8 cellular contexts compared by ENCODE assay signal in the genomic region with DNA sequence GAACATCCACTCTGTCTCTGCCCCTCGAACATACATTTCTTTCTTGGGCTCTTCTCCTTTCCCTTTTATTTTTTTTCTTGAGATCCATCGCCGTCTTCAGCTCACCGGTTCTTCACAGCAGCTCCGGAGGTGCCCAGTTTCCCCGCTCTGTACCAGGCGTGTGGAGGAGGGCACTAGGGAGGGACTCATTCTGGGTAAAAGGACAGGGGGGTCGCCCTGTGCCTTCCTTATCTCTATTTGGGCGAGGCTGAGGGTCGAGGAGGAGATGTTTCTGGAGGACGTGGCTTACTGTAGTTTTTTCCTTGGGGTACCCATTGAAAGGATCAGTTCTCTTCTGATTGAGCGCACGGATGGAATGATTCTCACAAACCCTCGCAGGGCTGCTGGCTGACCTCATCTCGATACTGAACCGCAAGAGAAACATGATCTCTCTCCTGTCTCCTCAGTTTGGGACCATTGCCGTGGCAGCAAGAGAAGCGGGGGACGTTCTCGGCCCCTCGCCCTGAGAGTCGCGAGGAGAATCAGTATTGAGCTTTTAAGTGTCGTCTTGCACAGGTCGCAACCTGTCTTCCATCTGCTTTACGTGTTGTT. TPM values are rescaled to one million over a fixed set of nuclear protein-coding genes. Genes with fewer than 3 reads are reported as not detected.
DNase-seq lines count a peak whose midpoint lies in the region; ATAC-seq, FAIRE-seq and TF ChIP-seq lines count a peak whose summit lies in the region.

No MANE protein-coding gene starts in this region.

- intact Hi-C loops in PC-3 (cut with micrococcal nuclease) = no loop called here

- no peak overlapping the region for H3K23ac ChIP-seq in H9 (ENCODE audit: insufficient read length, low read depth, low read length)

- H2AFZ ChIP-seq in H9 (ENCODE audit: low read length) = no peak overlapping the region
- peak overlapping the region; percentile 75 for H2AFZ ChIP-seq in PC-3 (ENCODE audit: low read length)

- H4K5ac ChIP-seq in H9 (ENCODE audit: insufficient read length, low read depth, low read length) = peak overlapping the region; percentile 36

- H3K27ac ChIP-seq in H9 (ENCODE audit: insufficient read length, low read depth, low read length) (peak overlapping the region; percentile 10), PC-3 (ENCODE audit: low read length) (peak overlapping the region; percentile 21; the same call in 1 of the 2 replicates)

- no peaks in the 10 kb centered on the region; a peak in 1 of 5 replicates for H3K9me3 Mint-ChIP-seq in H9
- H3K9me3 Mint-ChIP-seq in stimulated activated naive CD8-positive, alpha-beta T cell treated with anti-CD3 and anti-CD28 coated beads, Interleukin-15, Interleukin-2, amounts not matched to agents 100 ng/mL and 50 ng/mL, for 24 hours = no peaks in the 10 kb centered on the region

- TSS peak; percentile 74 for BruUV-seq in PC-3 (replicated peaks; lab: Mats Ljungman, UMichigan)

- H2BK120ac ChIP-seq in H9 (ENCODE audit: low read depth, low read length, poor library complexity, severe bottlenecking) = no peak overlapping the region

- CTCF ChIA-PET in PC-3 (lab: Charles Lee) = no interaction called here

- H4K91ac ChIP-seq in H9 (ENCODE audit: insufficient read length, low read depth, low read length) = no peak overlapping the region

- no peak overlapping the region for H3T11ph ChIP-seq in H9 (ENCODE audit: low read length)

- H3K23me2 ChIP-seq in H9 (ENCODE audit: insufficient read length, low read depth, low read length, poor library complexity, severe bottlenecking) = peaks cover 4% of the 10 kb centered on the region

- H4K20me1 ChIP-seq in H9 (ENCODE audit: control insufficient read depth, insufficient read depth, insufficient read length) = no peaks in the 10 kb centered on the region
- H4K20me1 ChIP-seq in PC-3 (ENCODE audit: low read length) = no peaks in the 10 kb centered on the region

- peak overlapping the region; percentile 2 for H3K56ac ChIP-seq in H9 (ENCODE audit: insufficient read length, low read depth, low read length)

- H3K79me1 ChIP-seq in H9 (ENCODE audit: insufficient read depth, low read depth, low read length, poor library complexity, severe bottlenecking) = peaks cover 4% of the 10 kb centered on the region

- peak overlapping the region; percentile 67 for H3K4me2 ChIP-seq in H9 (ENCODE audit: insufficient read depth, insufficient read length, low read length)
- H3K4me2 ChIP-seq in PC-3 (ENCODE audit: low read length) = peak overlapping the region; percentile 92

- peak overlapping the region; percentile 76 for H3K14ac ChIP-seq in H9 (ENCODE audit: insufficient read depth, low read length)

- H3K27ac Mint-ChIP-seq in H9 = peak overlapping the region; percentile 97 to 100 (median 99)
- peak overlapping the region; percentile 98 for H3K27ac Mint-ChIP-seq in stimulated activated naive CD8-positive, alpha-beta T cell treated with anti-CD3 and anti-CD28 coated beads, Interleukin-15, Interleukin-2, amounts not matched to agents 100 ng/mL and 50 ng/mL, for 24 hours

- H3K4ac ChIP-seq in H9 (ENCODE audit: low read depth, low read length) = no peak overlapping the region; the same call in 1 of the 2 replicates

- no CpG with 5 or more reads among the region's 26 CpGs for WGBS in H9 (ENCODE audit: extremely low coverage, insufficient read length, low lambda C conversion rate)

- H3K79me2 ChIP-seq in H9 (ENCODE audit: insufficient read depth, low read length) = no peaks in the 10 kb centered on the region; the same call in 1 of the 2 replicates
- H3K79me2 ChIP-seq in PC-3 (ENCODE audit: low read length) = peaks cover 25% of the 10 kb centered on the region

- H3K4me3 Mint-ChIP-seq in H9 = peak overlapping the region; percentile 96 to 98
- peak overlapping the region; percentile 99 for H3K4me3 Mint-ChIP-seq in stimulated activated naive CD8-positive, alpha-beta T cell treated with anti-CD3 and anti-CD28 coated beads, Interleukin-15, Interleukin-2, amounts not matched to agents 100 ng/mL and 50 ng/mL, for 24 hours

- H3K4me1 ChIP-seq in H9 (ENCODE audit: insufficient read depth, low read length) (no peaks in the 10 kb centered on the region), PC-3 (ENCODE audit: insufficient read depth, low read length) (peaks cover 20% of the 10 kb centered on the region)

- no peaks in the 10 kb centered on the region for H3K27me3 ChIP-seq in H9 (ENCODE audit: insufficient read depth, low read length)
- H3K27me3 ChIP-seq in PC-3 (ENCODE audit: low read length) = no peaks in the 10 kb centered on the region
- H3K27me3 ChIP-seq in bronchial epithelial cell (ENCODE audit: control insufficient read depth, insufficient read depth, low read length) = no peaks in the 10 kb centered on the region

- H3K27me3 Mint-ChIP-seq in H9 (ENCODE audit: low read depth) = no peaks in the 10 kb centered on the region; the same call in 1 of the 2 replicates
- no peaks in the 10 kb centered on the region for H3K27me3 Mint-ChIP-seq in stimulated activated naive CD8-positive, alpha-beta T cell treated with anti-CD3 and anti-CD28 coated beads, Interleukin-15, Interleukin-2, amounts not matched to agents 100 ng/mL and 50 ng/mL, for 24 hours

- no peaks in the 10 kb centered on the region for H3K9me2 ChIP-seq in PC-3 (replicated peaks; ENCODE audit: low read length)

- H3F3A ChIP-seq in PC-3 (ENCODE audit: low read length, unreplicated experiment) = no peaks in the 10 kb centered on the region

- H2BK15ac ChIP-seq in H9 (ENCODE audit: low read depth, low read length) = no peak overlapping the region

- H3K9ac ChIP-seq in H9 (ENCODE audit: extremely low read depth, insufficient read length, low read length) = peak overlapping the region; percentile 96
- peak overlapping the region; percentile 75 for H3K9ac ChIP-seq in PC-3 (ENCODE audit: low read length)

- H3K36me3 ChIP-seq in PC-3 (ENCODE audit: low read depth, low read length) = no peaks in the 10 kb centered on the region
- H3K36me3 ChIP-seq in bronchial epithelial cell (ENCODE audit: control insufficient read depth, insufficient read depth, low read length) = no peaks in the 10 kb centered on the region

- H2BK5ac ChIP-seq in H9 (ENCODE audit: insufficient read length, low read length) = peak overlapping the region; percentile 58

- H4K8ac ChIP-seq in H9 (replicated peaks; ENCODE audit: insufficient read length, low read depth, low read length) = no peak overlapping the region

- H3K36me3 Mint-ChIP-seq in H9 (ENCODE audit: insufficient read depth in 1 of 3, low read depth in 3 of 3) = no peaks in the 10 kb centered on the region; a peak in 1 of 7 replicates
- peaks cover 4% of the 10 kb centered on the region for H3K36me3 Mint-ChIP-seq in stimulated activated naive CD8-positive, alpha-beta T cell treated with anti-CD3 and anti-CD28 coated beads, Interleukin-15, Interleukin-2, amounts not matched to agents 100 ng/mL and 50 ng/mL, for 24 hours (ENCODE audit: low read depth)

- POLR2A ChIA-PET in PC-3 (lab: Charles Lee; ENCODE audit: unreplicated experiment) = no interaction called here

- no peak overlapping the region for H2AK5ac ChIP-seq in H9 (ENCODE audit: insufficient read length, low read length)

- peak overlapping the region; percentile 31 for H2BK12ac ChIP-seq in H9 (ENCODE audit: insufficient read length, low read depth, low read length)

- no peak overlapping the region for H2BK20ac ChIP-seq in H9 (ENCODE audit: low read depth, low read length, poor library complexity, severe bottlenecking)

- TF ChIP-seq CTCF in H9 (conservative IDR thresholded peaks at IDR 0.05) (no peak), PC-3 (conservative IDR thresholded peaks at IDR 0.05; ENCODE audit: low read depth, low read length) (no peak), bronchial epithelial cell (IDR thresholded peaks at IDR 0.05; ENCODE audit: insufficient read depth, low read length, severe bottlenecking) (no peak)

- H3K4me1 Mint-ChIP-seq in H9 = peaks cover 11 to 15% of the 10 kb centered on the region in 2 experiments
- peaks cover 51% of the 10 kb centered on the region for H3K4me1 Mint-ChIP-seq in stimulated activated naive CD8-positive, alpha-beta T cell treated with anti-CD3 and anti-CD28 coated beads, Interleukin-15, Interleukin-2, amounts not matched to agents 100 ng/mL and 50 ng/mL, for 24 hours (ENCODE audit: low read depth)

- H3K9me3 ChIP-seq in H9 (ENCODE audit: control insufficient read depth, low read depth, low read length) (no peaks in the 10 kb centered on the region), PC-3 (ENCODE audit: low read length) (no peaks in the 10 kb centered on the region)

- ATAC-seq in PC-3 (peak; percentile 14), left lobe of liver (peak; percentile 6)

- FAIRE-seq in bronchial epithelial cell (lab: Jason Lieb, UNC) = no peak

- H3K4me3 ChIP-seq in PC-3 (ENCODE audit: low read length) = peak overlapping the region; percentile 88
- peak overlapping the region; percentile 80 for H3K4me3 ChIP-seq in bronchial epithelial cell (ENCODE audit: low read depth, low read length)

- peak; percentile 21 for DNase-seq in GM04504 (ENCODE audit: low read depth)
- DNase-seq in H9 = no peak
- peak; percentile 21 for DNase-seq in PC-3
- peak; percentile 43 for DNase-seq in bronchial epithelial cell (ENCODE audit: low read depth)
- no peak for DNase-seq in left lobe of liver (ENCODE audit: low spot score)
- no peak for DNase-seq in NOMO-1 treated with dmso at 0.1 percent for 144 hours (lab: John Stamatoyannopoulos, UW; ENCODE audit: unreplicated experiment)
- no peak for DNase-seq in mucosa of gallbladder (ENCODE audit: low spot score)

- peak overlapping the region; percentile 74 for H3K18ac ChIP-seq in H9 (ENCODE audit: insufficient read length, low read depth, low read length)

RNA-seq across cellular contexts. Expression of gene LIN52, which starts 0.4 kb away (rescaled TPM):
- 9.9 and 11.0 TPM in 2 replicates for total RNA-seq in H9 (2021)
- 8.4 and 9.3 TPM in 2 replicates for total RNA-seq in PC-3 (2014; rRNA removed)
- total RNA-seq in bronchial epithelial cell = 7.9 and 8.4 TPM in 2 replicates
- total RNA-seq in left lobe of liver = 5.6 TPM
- total RNA-seq in mucosa of gallbladder = 9.5 TPM

RNA-seq across cellular contexts. Expression of gene ALDH6A1, which starts 0.9 kb away (rescaled TPM):
- 36.8 and 37.8 TPM in 2 replicates for total RNA-seq in H9 (2021)
- total RNA-seq in PC-3 (2014; rRNA removed) = 5.0 and 5.4 TPM in 2 replicates
- 15.1 and 22.1 TPM in 2 replicates for total RNA-seq in bronchial epithelial cell
- 327 TPM for total RNA-seq in left lobe of liver
- total RNA-seq in mucosa of gallbladder = 66.1 TPM

Comparison
In these comparisons a context has a peak if more than half of its experiments do, and no peak if none do; other contexts are left out.
1. DNase-seq: peak in GM04504 (single experiment), PC-3 (single experiment) and bronchial epithelial cell (single experiment); none in H9 (single experiment), left lobe of liver (single experiment), NOMO-1 treated with dmso at 0.1 percent for 144 hours (single experiment) and mucosa of gallbladder (single experiment).